ENCODE assay signal across 2 cellular contexts in the genomic region with DNA sequence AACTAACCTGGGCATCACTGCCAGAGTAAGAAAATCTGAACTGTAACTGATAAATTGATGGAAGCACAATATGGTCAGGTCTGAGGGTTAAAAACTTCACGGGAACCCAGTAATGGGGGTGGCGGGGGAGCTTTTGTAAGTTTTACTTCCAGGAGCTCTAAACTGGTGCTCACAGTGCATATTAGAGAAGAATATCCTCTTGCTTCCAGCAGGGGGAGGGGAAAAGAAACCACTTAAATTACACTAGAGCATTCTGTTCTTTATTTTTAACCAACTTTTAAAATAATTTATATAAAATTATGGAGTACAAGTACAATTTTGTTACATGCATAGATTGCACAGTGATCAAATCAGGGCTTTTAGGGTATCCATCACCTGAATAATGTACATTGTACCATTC.
TF ChIP-seq lines count a peak whose summit lies in the region.

No MANE protein-coding gene starts in this region.

TF ChIP-seq in IMR-90, 13 proteins besides CTCF, POLR2A, EP300 and RAD21:
- TF ChIP-seq SMC3 (IDR thresholded peaks at IDR 0.05; ENCODE audit: low read depth, low read length) = no peak
- TF ChIP-seq NFE2L2 (IDR thresholded peaks at IDR 0.05; ENCODE audit: low read depth, low read length) = no peak
- TF ChIP-seq MAFK (IDR thresholded peaks at IDR 0.05; ENCODE audit: low read depth, low read length) = no peak
- no peak for TF ChIP-seq MAZ (IDR thresholded peaks at IDR 0.05; ENCODE audit: borderline replicate concordance, low read depth, low read length)
- no peak for TF ChIP-seq CHD1 (IDR thresholded peaks at IDR 0.05; ENCODE audit: low read depth, low read length)

TF ChIP-seq in H1, 55 proteins besides CTCF, POLR2A, EP300 and RAD21:
- TF ChIP-seq CREB1 (IDR thresholded peaks at IDR 0.05) = no peak
- TF ChIP-seq, protein P1, sequence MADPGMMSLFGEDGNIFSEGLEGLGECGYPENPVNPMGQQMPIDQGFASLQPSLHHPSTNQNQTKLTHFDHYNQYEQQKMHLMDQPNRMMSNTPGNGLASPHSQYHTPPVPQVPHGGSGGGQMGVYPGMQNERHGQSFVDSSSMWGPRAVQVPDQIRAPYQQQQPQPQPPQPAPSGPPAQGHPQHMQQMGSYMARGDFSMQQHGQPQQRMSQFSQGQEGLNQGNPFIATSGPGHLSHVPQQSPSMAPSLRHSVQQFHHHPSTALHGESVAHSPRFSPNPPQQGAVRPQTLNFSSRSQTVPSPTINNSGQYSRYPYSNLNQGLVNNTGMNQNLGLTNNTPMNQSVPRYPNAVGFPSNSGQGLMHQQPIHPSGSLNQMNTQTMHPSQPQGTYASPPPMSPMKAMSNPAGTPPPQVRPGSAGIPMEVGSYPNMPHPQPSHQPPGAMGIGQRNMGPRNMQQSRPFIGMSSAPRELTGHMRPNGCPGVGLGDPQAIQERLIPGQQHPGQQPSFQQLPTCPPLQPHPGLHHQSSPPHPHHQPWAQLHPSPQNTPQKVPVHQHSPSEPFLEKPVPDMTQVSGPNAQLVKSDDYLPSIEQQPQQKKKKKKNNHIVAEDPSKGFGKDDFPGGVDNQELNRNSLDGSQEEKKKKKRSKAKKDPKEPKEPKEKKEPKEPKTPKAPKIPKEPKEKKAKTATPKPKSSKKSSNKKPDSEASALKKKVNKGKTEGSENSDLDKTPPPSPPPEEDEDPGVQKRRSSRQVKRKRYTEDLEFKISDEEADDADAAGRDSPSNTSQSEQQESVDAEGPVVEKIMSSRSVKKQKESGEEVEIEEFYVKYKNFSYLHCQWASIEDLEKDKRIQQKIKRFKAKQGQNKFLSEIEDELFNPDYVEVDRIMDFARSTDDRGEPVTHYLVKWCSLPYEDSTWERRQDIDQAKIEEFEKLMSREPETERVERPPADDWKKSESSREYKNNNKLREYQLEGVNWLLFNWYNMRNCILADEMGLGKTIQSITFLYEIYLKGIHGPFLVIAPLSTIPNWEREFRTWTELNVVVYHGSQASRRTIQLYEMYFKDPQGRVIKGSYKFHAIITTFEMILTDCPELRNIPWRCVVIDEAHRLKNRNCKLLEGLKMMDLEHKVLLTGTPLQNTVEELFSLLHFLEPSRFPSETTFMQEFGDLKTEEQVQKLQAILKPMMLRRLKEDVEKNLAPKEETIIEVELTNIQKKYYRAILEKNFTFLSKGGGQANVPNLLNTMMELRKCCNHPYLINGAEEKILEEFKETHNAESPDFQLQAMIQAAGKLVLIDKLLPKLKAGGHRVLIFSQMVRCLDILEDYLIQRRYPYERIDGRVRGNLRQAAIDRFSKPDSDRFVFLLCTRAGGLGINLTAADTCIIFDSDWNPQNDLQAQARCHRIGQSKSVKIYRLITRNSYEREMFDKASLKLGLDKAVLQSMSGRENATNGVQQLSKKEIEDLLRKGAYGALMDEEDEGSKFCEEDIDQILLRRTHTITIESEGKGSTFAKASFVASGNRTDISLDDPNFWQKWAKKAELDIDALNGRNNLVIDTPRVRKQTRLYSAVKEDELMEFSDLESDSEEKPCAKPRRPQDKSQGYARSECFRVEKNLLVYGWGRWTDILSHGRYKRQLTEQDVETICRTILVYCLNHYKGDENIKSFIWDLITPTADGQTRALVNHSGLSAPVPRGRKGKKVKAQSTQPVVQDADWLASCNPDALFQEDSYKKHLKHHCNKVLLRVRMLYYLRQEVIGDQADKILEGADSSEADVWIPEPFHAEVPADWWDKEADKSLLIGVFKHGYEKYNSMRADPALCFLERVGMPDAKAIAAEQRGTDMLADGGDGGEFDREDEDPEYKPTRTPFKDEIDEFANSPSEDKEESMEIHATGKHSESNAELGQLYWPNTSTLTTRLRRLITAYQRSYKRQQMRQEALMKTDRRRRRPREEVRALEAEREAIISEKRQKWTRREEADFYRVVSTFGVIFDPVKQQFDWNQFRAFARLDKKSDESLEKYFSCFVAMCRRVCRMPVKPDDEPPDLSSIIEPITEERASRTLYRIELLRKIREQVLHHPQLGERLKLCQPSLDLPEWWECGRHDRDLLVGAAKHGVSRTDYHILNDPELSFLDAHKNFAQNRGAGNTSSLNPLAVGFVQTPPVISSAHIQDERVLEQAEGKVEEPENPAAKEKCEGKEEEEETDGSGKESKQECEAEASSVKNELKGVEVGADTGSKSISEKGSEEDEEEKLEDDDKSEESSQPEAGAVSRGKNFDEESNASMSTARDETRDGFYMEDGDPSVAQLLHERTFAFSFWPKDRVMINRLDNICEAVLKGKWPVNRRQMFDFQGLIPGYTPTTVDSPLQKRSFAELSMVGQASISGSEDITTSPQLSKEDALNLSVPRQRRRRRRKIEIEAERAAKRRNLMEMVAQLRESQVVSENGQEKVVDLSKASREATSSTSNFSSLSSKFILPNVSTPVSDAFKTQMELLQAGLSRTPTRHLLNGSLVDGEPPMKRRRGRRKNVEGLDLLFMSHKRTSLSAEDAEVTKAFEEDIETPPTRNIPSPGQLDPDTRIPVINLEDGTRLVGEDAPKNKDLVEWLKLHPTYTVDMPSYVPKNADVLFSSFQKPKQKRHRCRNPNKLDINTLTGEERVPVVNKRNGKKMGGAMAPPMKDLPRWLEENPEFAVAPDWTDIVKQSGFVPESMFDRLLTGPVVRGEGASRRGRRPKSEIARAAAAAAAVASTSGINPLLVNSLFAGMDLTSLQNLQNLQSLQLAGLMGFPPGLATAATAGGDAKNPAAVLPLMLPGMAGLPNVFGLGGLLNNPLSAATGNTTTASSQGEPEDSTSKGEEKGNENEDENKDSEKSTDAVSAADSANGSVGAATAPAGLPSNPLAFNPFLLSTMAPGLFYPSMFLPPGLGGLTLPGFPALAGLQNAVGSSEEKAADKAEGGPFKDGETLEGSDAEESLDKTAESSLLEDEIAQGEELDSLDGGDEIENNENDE (IDR thresholded peaks at IDR 0.05; ENCODE audit: insufficient replicate concordance, low read length) = no peak
- no peak for TF ChIP-seq RFX5 (IDR thresholded peaks at IDR 0.05; ENCODE audit: borderline replicate concordance, low read depth, low read length)
- TF ChIP-seq NRF1 (IDR thresholded peaks at IDR 0.05; ENCODE audit: low read depth, low read length) = no peak
- TF ChIP-seq ZNF274 (IDR thresholded peaks at IDR 0.05; ENCODE audit: borderline replicate concordance, extremely low read depth, low read length) = no peak
- TF ChIP-seq YY1 (IDR thresholded peaks at IDR 0.05; ENCODE audit: low read depth, low read length) = no peak
- no peak for TF ChIP-seq GTF2F1 (IDR thresholded peaks at IDR 0.05; ENCODE audit: borderline replicate concordance, low read depth, low read length)
- TF ChIP-seq, protein P2, sequence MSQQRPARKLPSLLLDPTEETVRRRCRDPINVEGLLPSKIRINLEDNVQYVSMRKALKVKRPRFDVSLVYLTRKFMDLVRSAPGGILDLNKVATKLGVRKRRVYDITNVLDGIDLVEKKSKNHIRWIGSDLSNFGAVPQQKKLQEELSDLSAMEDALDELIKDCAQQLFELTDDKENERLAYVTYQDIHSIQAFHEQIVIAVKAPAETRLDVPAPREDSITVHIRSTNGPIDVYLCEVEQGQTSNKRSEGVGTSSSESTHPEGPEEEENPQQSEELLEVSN (IDR thresholded peaks at IDR 0.05) = no peak
- no peak for TF ChIP-seq TBP (IDR thresholded peaks at IDR 0.05; ENCODE audit: low read depth, low read length)
- TF ChIP-seq, protein P3, sequence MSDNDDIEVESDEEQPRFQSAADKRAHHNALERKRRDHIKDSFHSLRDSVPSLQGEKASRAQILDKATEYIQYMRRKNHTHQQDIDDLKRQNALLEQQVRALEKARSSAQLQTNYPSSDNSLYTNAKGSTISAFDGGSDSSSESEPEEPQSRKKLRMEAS (IDR thresholded peaks at IDR 0.05) = no peak
- no peak for TF ChIP-seq JUND (IDR thresholded peaks at IDR 0.05; ENCODE audit: low read length)
- TF ChIP-seq MAFK (IDR thresholded peaks at IDR 0.05; ENCODE audit: low read depth, low read length) = no peak
- no peak for TF ChIP-seq TCF12 (IDR thresholded peaks at IDR 0.05; ENCODE audit: low read depth, low read length)
- no peak for TF ChIP-seq KDM5A (IDR thresholded peaks at IDR 0.05; ENCODE audit: low read length)
- TF ChIP-seq CEBPB (IDR thresholded peaks at IDR 0.05; ENCODE audit: low read depth, low read length) = no peak
- no peak for TF ChIP-seq HDAC2 (IDR thresholded peaks at IDR 0.05; ENCODE audit: borderline replicate concordance in 1 of 2, low read depth in 2 of 2, low read length in 2 of 2)
- TF ChIP-seq GABPA (IDR thresholded peaks at IDR 0.05; ENCODE audit: borderline replicate concordance, insufficient read depth, low read length) = no peak
- no peak for TF ChIP-seq TAF7 (optimal IDR thresholded peaks at IDR 0.05; ENCODE audit: borderline replicate concordance, low read depth, low read length)
